Comparison of ENCODE assay signal across 16 cellular contexts in the genomic region with DNA sequence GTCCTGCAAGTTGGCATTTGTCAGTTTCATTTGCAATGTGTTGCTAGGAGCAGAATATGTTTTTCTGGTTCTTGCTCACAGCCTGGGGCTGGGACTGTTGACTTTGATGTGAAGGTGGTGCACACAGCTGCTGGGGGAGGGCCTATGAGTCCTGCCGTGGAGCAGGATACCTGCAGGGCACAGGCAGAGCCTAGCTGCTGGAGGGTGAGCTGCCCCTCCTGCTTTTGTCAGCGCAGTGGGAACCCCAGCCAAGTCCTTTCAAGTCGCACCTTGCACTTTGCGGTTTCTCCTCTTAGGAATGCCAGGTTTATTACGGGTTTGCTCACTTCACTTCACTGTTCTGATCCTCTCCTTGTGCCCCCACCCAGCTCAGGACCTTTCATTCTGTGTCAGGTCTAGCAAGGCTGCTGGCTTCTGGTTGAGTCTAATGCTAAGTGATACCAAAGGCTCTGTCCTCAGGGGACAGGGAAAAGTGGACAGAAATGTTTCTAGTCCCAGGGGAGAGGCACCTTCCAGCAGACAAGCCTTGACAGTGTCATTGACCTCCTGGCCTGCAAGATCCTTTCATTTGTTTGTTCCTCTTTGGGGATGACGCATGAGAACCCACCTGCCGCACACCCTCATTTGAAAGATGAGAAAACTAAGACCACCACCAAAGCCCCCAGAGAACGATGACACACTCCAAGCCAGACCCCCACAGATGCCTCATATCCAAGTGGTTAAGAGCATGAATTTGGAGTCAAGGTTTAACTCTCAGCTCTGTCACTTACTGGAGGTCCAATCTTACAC. TPM values are rescaled to one million over a fixed set of nuclear protein-coding genes. Genes with fewer than 3 reads are reported as not detected.
DNase-seq lines count a peak whose midpoint lies in the region; ATAC-seq, FAIRE-seq and TF ChIP-seq lines count a peak whose summit lies in the region.
"Had no signal": no experiment of that assay in that cellular context is flagged by ENCODE, and none has a peak within 500 bp of the region (broad histone marks: within the 10 kb centered on the region; RNA-seq: fewer than 3 reads in every experiment).

No MANE protein-coding gene starts in this region.

- intact Hi-C loops in vagina (cut with DNase I): no loop called here

- TF ChIP-seq CTCF in DOHH2 (IDR thresholded peaks at IDR 0.05; ENCODE audit: low read depth, low read length, poor library complexity, severe bottlenecking) (no peak), WTC11 (IDR thresholded peaks at IDR 0.05) (no peak), mesothelial cell of epicardium (IDR thresholded peaks at IDR 0.05; ENCODE audit: unreplicated experiment) (no peak), vagina (IDR thresholded peaks at IDR 0.05) (no peak)

- no peaks in the 10 kb centered on the region for H4K20me1 ChIP-seq in DOHH2 (ENCODE audit: control insufficient read depth, insufficient read depth, low read depth, low read length)

- H3K27me3 ChIP-seq in DOHH2 (ENCODE audit: control insufficient read depth, low read length) (no peaks in the 10 kb centered on the region), vagina (no peaks in the 10 kb centered on the region)

- H3K9me3 ChIP-seq in DOHH2 (ENCODE audit: control insufficient read depth, insufficient read depth, low read length): no peaks in the 10 kb centered on the region
- no peaks in the 10 kb centered on the region for H3K9me3 ChIP-seq in vagina
- H3K9me3 ChIP-seq: psoas muscle had no signal

- H3K27me3 Mint-ChIP-seq in WTC11 (ENCODE audit: low read depth) (no peaks in the 10 kb centered on the region; the same call in 1 of the 2 replicates), mesothelial cell of epicardium (ENCODE audit: low read depth) (peaks cover 8% of the 10 kb centered on the region)

- H3K27ac ChIP-seq in DOHH2 (ENCODE audit: low read depth, low read length) (peak overlapping the region; percentile 99), vagina (no peak overlapping the region)
- H3K27ac ChIP-seq: C4-2B, coronary artery, psoas muscle had no signal

- H3K36me3 Mint-ChIP-seq in WTC11: no peaks in the 10 kb centered on the region
- H3K36me3 Mint-ChIP-seq in mesothelial cell of epicardium: no peaks in the 10 kb centered on the region
- H3K36me3 Mint-ChIP-seq: activated naive CD4-positive, alpha-beta T cell treated with anti-CD3 and anti-CD28 coated beads, Interleukin-2, amount 10 ng/mL, durations not matched to agents 7 days and 5 days had no signal

- H3K9me3 Mint-ChIP-seq in WTC11: no peaks in the 10 kb centered on the region
- H3K9me3 Mint-ChIP-seq in mesothelial cell of epicardium: no peaks in the 10 kb centered on the region
- H3K9me3 Mint-ChIP-seq: activated CD4-positive, alpha-beta T cell treated with anti-CD3 and anti-CD28 coated beads, Interleukin-2, amount 10 ng/mL, durations not matched to agents 24 days and 14 days; activated naive CD4-positive, alpha-beta T cell treated with anti-CD3 and anti-CD28 coated beads, Interleukin-2, amount 10 ng/mL, durations not matched to agents 7 days and 5 days had no signal

- H3K9me2 ChIP-seq in DOHH2 (replicated peaks; ENCODE audit: control insufficient read depth, low read length): no peaks in the 10 kb centered on the region

- H3K4me2 ChIP-seq in DOHH2 (ENCODE audit: low read length): peak overlapping the region; percentile 94

- no peak for FAIRE-seq in H54 (lab: Jason Lieb, UNC)

- no peak for TF ChIP-seq POLR2A in H54 (IDR thresholded peaks at IDR 0.05; ENCODE audit: low read depth, low read length)
- TF ChIP-seq POLR2A in vagina (IDR thresholded peaks at IDR 0.05): no peak

- peaks cover 75% of the 10 kb centered on the region for H3F3A ChIP-seq in DOHH2 (ENCODE audit: control insufficient read depth, insufficient read depth)

- H3K4me3 Mint-ChIP-seq in WTC11 (no peak overlapping the region), mesothelial cell of epicardium (no peak overlapping the region)
- H3K4me3 Mint-ChIP-seq: activated CD4-positive, alpha-beta T cell treated with anti-CD3 and anti-CD28 coated beads, Interleukin-2, amount 10 ng/mL, durations not matched to agents 24 days and 14 days; activated naive CD4-positive, alpha-beta T cell treated with anti-CD3 and anti-CD28 coated beads, Interleukin-2, amount 10 ng/mL, durations not matched to agents 7 days and 5 days had no signal

- H3K4me1 ChIP-seq in DOHH2 (ENCODE audit: control insufficient read depth, low read length) (peaks cover 96% of the 10 kb centered on the region), vagina (peaks cover 21% of the 10 kb centered on the region)
- H3K4me1 ChIP-seq: psoas muscle had no signal

- CTCF ChIA-PET in WTC11 (lab: Charles Lee): interaction anchor here (0.6 to 10.6 kb wide), 6 partner anchors 10 to 572 kb away, joined by 3 to 239 read pairs (median 3); no protein-coding TSS in a partner anchor

- no peaks in the 10 kb centered on the region for H3K36me3 ChIP-seq in DOHH2 (ENCODE audit: control insufficient read depth, low read length)
- no peaks in the 10 kb centered on the region for H3K36me3 ChIP-seq in vagina

- POLR2A ChIA-PET in WTC11 (lab: Charles Lee): no interaction called here

- H3K27ac Mint-ChIP-seq in WTC11 (no peak overlapping the region), mesothelial cell of epicardium (peak overlapping the region; percentile 84)
- H3K27ac Mint-ChIP-seq: activated CD4-positive, alpha-beta T cell treated with anti-CD3 and anti-CD28 coated beads, Interleukin-2, amount 10 ng/mL, durations not matched to agents 24 days and 14 days; activated naive CD4-positive, alpha-beta T cell treated with anti-CD3 and anti-CD28 coated beads, Interleukin-2, amount 10 ng/mL, durations not matched to agents 7 days and 5 days had no signal

- peaks cover 22% of the 10 kb centered on the region for H3K4me1 Mint-ChIP-seq in WTC11
- peaks cover 23% of the 10 kb centered on the region for H3K4me1 Mint-ChIP-seq in mesothelial cell of epicardium
- H3K4me1 Mint-ChIP-seq: activated CD4-positive, alpha-beta T cell treated with anti-CD3 and anti-CD28 coated beads, Interleukin-2, amount 10 ng/mL, durations not matched to agents 24 days and 14 days; activated naive CD4-positive, alpha-beta T cell treated with anti-CD3 and anti-CD28 coated beads, Interleukin-2, amount 10 ng/mL, durations not matched to agents 7 days and 5 days had no signal

- peaks cover 55% of the 10 kb centered on the region for H3K79me2 ChIP-seq in DOHH2 (ENCODE audit: control insufficient read depth, low read length)

- H3K4me3 ChIP-seq in DOHH2 (ENCODE audit: low read length) (peak overlapping the region; percentile 75), vagina (no peak overlapping the region)
- H3K4me3 ChIP-seq: coronary artery, psoas muscle had no signal

- DNase-seq in NCI-H1105 (lab: John Stamatoyannopoulos, UW): peak; percentile 19
- peak; percentile 30 for DNase-seq in WTC11 (ENCODE audit: low spot score)
- peak in 1 of 2 experiments; percentile 51 for DNase-seq in mesothelial cell of epicardium (ENCODE audit: low spot score in 2 of 2, unreplicated experiment in 2 of 2)
- no peak for DNase-seq in H54 (ENCODE audit: insufficient read length, low spot score)
- DNase-seq in vagina (ENCODE audit: extremely low spot score in 2 of 2): no peak
- no peak for DNase-seq in KG1 (lab: John Stamatoyannopoulos, UW)
- DNase-seq: activated CD4-positive, alpha-beta T cell treated with anti-CD3 and anti-CD28 coated beads, Interleukin-2, amount 10 ng/mL, durations not matched to agents 24 days and 14 days; activated naive CD4-positive, alpha-beta T cell treated with anti-CD3 and anti-CD28 coated beads, Interleukin-2, amount 10 ng/mL, durations not matched to agents 7 days and 5 days; NCI-H1092; psoas muscle; substantia nigra had no signal

- ATAC-seq in WTC11: peak; percentile 36
- ATAC-seq in GM21526 (IDR thresholded peaks at IDR 0.05; ENCODE audit: low FRiP score, unreplicated experiment): no peak
- ATAC-seq: psoas muscle had no signal

TF ChIP-seq in WTC11, 78 proteins besides CTCF, POLR2A, EP300 and RAD21:
- TF ChIP-seq ZNF423 (CRISPR knock-in tag; IDR thresholded peaks at IDR 0.05) (0 out of 2 replicates have a peak, but pooled peaks have one; percentile 32), TP53 (CRISPR knock-in tag; IDR thresholded peaks at IDR 0.05) (no peak)

RNA-seq across cellular contexts. Expression of gene SPO11, which starts 2.7 kb away (rescaled TPM):
- not detected in 3 replicates for total RNA-seq in WTC11 (2021)
- total RNA-seq in mesothelial cell of epicardium: not detected in 3 replicates
- total RNA-seq in vagina: not detected
- total RNA-seq: activated CD4-positive, alpha-beta T cell treated with anti-CD3 and anti-CD28 coated beads, Interleukin-2, amount 10 ng/mL, durations not matched to agents 24 days and 14 days; psoas muscle; SK-MEL-5 had no signal

RNA-seq across cellular contexts. Expression of gene RAE1, which starts 24.2 kb away (rescaled TPM):
- 31.3 to 33.4 TPM (median 31.4 TPM) in 3 replicates for total RNA-seq in WTC11 (2021)
- total RNA-seq in mesothelial cell of epicardium: 44.3 to 45.2 TPM (median 44.4 TPM) in 3 replicates
- total RNA-seq in vagina: 21.1 TPM

Comparison
In these comparisons a context has a peak if more than half of its experiments do, and no peak if none do; other contexts are left out.
1. DNase-seq: peak in NCI-H1105 (single experiment) and WTC11 (single experiment); none in H54 (single experiment), vagina (0 of 2) and KG1 (single experiment).